Comparison of ENCODE assay signal across 8 cellular contexts in the genomic region with DNA sequence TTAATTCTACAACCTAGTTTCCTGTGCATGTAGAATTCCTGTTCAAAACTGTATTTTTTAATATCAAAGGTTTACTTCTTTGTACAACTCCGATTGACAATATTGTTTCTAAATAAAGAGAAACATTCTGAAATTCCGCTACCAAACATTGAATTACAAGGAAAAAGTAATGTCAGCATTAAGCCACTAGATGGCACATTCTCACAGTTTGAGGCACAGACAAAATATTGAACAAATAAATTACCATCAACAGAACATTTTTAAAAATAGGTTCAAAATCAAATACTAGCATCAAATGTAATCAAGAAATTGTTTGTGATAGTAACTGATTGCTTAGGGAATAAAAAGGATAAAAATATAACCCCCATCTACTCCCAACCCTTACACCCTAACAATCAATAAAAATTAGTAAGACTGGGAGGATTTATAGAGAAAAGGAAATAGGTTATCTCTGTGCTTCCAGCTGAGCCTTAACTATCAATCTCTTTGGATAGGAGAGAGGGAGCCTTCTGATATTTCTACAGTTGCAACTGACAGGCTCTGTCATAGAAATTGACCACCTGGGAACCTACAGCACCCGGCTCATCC.
A peak's percentile ranks its signal among the peaks of the same experiment; 100 is the strongest.
DNase-seq lines count a peak whose midpoint lies in the region; ATAC-seq and TF ChIP-seq lines count a peak whose summit lies in the region.

No MANE protein-coding gene starts in this region.

- H3K4me2 ChIP-seq in PC-3 (ENCODE audit: low read length), result no peak overlapping the region

- no peak overlapping the region for H3K4me3 Mint-ChIP-seq in activated T-helper 2 cell treated with anti-CD3 and anti-CD28 coated beads, Interferon-gamma antibody, Interleukin-2, Interleukin-4, amounts not matched to agents 10 μg/mL and 5 μg/mL and 100 μg/mL, durations not matched to agents 14 hours and 24 hours and 36 hours (ENCODE audit: low read depth)

- H3K27me3 Mint-ChIP-seq in activated T-helper 2 cell treated with anti-CD3 and anti-CD28 coated beads, Interferon-gamma antibody, Interleukin-2, Interleukin-4, amounts not matched to agents 10 μg/mL and 5 μg/mL and 100 μg/mL, durations not matched to agents 14 hours and 24 hours and 36 hours (ENCODE audit: low read depth), result peaks cover 32% of the 10 kb centered on the region

- peak; percentile 37 for TF ChIP-seq CTCF in GM20000 (IDR thresholded peaks at IDR 0.05; ENCODE audit: extremely low read depth, missing control alignments)
- peak; percentile 80 for TF ChIP-seq CTCF in PC-3 (conservative IDR thresholded peaks at IDR 0.05; ENCODE audit: low read depth, low read length)
- TF ChIP-seq CTCF in epithelial cell of proximal tubule (conservative IDR thresholded peaks at IDR 0.05; ENCODE audit: low read depth, low read length), result peak; percentile 74
- peak; percentile 79 for TF ChIP-seq CTCF in psoas muscle (IDR thresholded peaks at IDR 0.05)

- H3K27me3 ChIP-seq in PC-3 (ENCODE audit: low read length) (peaks cover 52% of the 10 kb centered on the region), psoas muscle (ENCODE audit: insufficient read depth in 3 of 3, low read length in 2 of 3) (peaks cover 0 to 18% (median 3%) of the 10 kb centered on the region in 3 donors)

- H4K20me1 ChIP-seq in PC-3 (ENCODE audit: low read length), result no peaks in the 10 kb centered on the region

- H3K9me2 ChIP-seq in PC-3 (replicated peaks; ENCODE audit: low read length), result no peaks in the 10 kb centered on the region

- H3K4me1 ChIP-seq in PC-3 (ENCODE audit: insufficient read depth, low read length) (no peaks in the 10 kb centered on the region), psoas muscle (no peaks in the 10 kb centered on the region)

- no peak overlapping the region for H2AFZ ChIP-seq in PC-3 (ENCODE audit: low read length)

- H3K36me3 Mint-ChIP-seq in activated T-helper 2 cell treated with anti-CD3 and anti-CD28 coated beads, Interferon-gamma antibody, Interleukin-2, Interleukin-4, amounts not matched to agents 10 μg/mL and 5 μg/mL and 100 μg/mL, durations not matched to agents 14 hours and 24 hours and 36 hours (ENCODE audit: low read depth), result no peaks in the 10 kb centered on the region

- H3K27ac ChIP-seq in PC-3 (ENCODE audit: low read length) (no peak overlapping the region), psoas muscle (no peak overlapping the region)

- no peak overlapping the region for H3K9ac ChIP-seq in PC-3 (ENCODE audit: low read length)

- ATAC-seq in PC-3, result no peak
- no peak for ATAC-seq in psoas muscle
- no peak for ATAC-seq in HG02885 (IDR thresholded peaks at IDR 0.05; ENCODE audit: poor library complexity, unreplicated experiment)

- POLR2A ChIA-PET in PC-3 (lab: Charles Lee; ENCODE audit: unreplicated experiment), result no interaction called here

- BruUV-seq in PC-3 (replicated peaks; lab: Mats Ljungman, UMichigan), result no TSS peak

- H3K9me3 Mint-ChIP-seq in activated T-helper 2 cell treated with anti-CD3 and anti-CD28 coated beads, Interferon-gamma antibody, Interleukin-2, Interleukin-4, amounts not matched to agents 10 μg/mL and 5 μg/mL and 100 μg/mL, durations not matched to agents 14 hours and 24 hours and 36 hours, result no peaks in the 10 kb centered on the region

- DNase-seq in Ammon's horn (ENCODE audit: low spot score) (peak; percentile 51), GM20000 (ENCODE audit: low spot score) (no peak), PC-3 (peak; percentile 57), epithelial cell of proximal tubule (ENCODE audit: low read depth) (no peak), psoas muscle (no peak), NCI-H128 (lab: John Stamatoyannopoulos, UW; ENCODE audit: unreplicated experiment) (no peak)
- DNase-seq in activated T-helper 2 cell treated with anti-CD3 and anti-CD28 coated beads, Interferon-gamma antibody, Interleukin-2, Interleukin-4, amounts not matched to agents 10 μg/mL and 5 μg/mL and 100 μg/mL, durations not matched to agents 14 hours and 24 hours and 36 hours (ENCODE audit: low spot score), result no peak

- H3K27ac Mint-ChIP-seq in activated T-helper 2 cell treated with anti-CD3 and anti-CD28 coated beads, Interferon-gamma antibody, Interleukin-2, Interleukin-4, amounts not matched to agents 10 μg/mL and 5 μg/mL and 100 μg/mL, durations not matched to agents 14 hours and 24 hours and 36 hours, result no peak overlapping the region

- H3K9me3 ChIP-seq in PC-3 (ENCODE audit: low read length) (no peaks in the 10 kb centered on the region), psoas muscle (no peaks in the 10 kb centered on the region)

- no peaks in the 10 kb centered on the region for H3F3A ChIP-seq in PC-3 (ENCODE audit: low read length, unreplicated experiment)

- peaks cover 23% of the 10 kb centered on the region for H3K4me1 Mint-ChIP-seq in activated T-helper 2 cell treated with anti-CD3 and anti-CD28 coated beads, Interferon-gamma antibody, Interleukin-2, Interleukin-4, amounts not matched to agents 10 μg/mL and 5 μg/mL and 100 μg/mL, durations not matched to agents 14 hours and 24 hours and 36 hours (ENCODE audit: low read depth)

- no peaks in the 10 kb centered on the region for H3K79me2 ChIP-seq in PC-3 (ENCODE audit: low read length)

- H3K36me3 ChIP-seq in PC-3 (ENCODE audit: low read depth, low read length) (no peaks in the 10 kb centered on the region), psoas muscle (ENCODE audit: insufficient read depth in 1 of 2, low read depth in 1 of 2) (no peaks in the 10 kb centered on the region)

- CTCF ChIA-PET in PC-3 (lab: Charles Lee), result no interaction called here

- H3K4me3 ChIP-seq in PC-3 (ENCODE audit: low read length), result no peak overlapping the region
- H3K4me3 ChIP-seq in epithelial cell of proximal tubule (ENCODE audit: low read depth, low read length), result no peak overlapping the region
- H3K4me3 ChIP-seq in psoas muscle, result no peak overlapping the region

- WGBS in psoas muscle, 3 donors, result 29 to 35% (median 30%) methylated on average over 3 of the region's 3 CpGs

- intact Hi-C loops in PC-3 (cut with micrococcal nuclease) (loop anchor here (1.0 to 5.0 kb wide), 4 partner anchors 23 to 462 kb away; no protein-coding TSS in a partner anchor), psoas muscle (cut with DNase I) (loop anchor here (2.0 to 5.0 kb wide), 2 partner anchors 458 to 463 kb away; no protein-coding TSS in a partner anchor)
- intact Hi-C loops in activated T-helper 2 cell treated with anti-CD3 and anti-CD28 coated beads, Interferon-gamma antibody, Interleukin-2, Interleukin-4, amounts not matched to agents 10 μg/mL and 5 μg/mL and 100 μg/mL, durations not matched to agents 14 hours and 24 hours and 36 hours (cut with micrococcal nuclease), result loop anchor here (1.0 to 10.0 kb wide), 4 partner anchors 23 to 462 kb away; no protein-coding TSS in a partner anchor

Comparison
In these comparisons a context has a peak if more than half of its experiments do, and no peak if none do; other contexts are left out.
1. DNase-seq: peak in Ammon's horn (single experiment) and PC-3 (single experiment); none in GM20000 (single experiment), epithelial cell of proximal tubule (single experiment), psoas muscle (0 of 2), activated T-helper 2 cell treated with anti-CD3 and anti-CD28 coated beads, Interferon-gamma antibody, Interleukin-2, Interleukin-4, amounts not matched to agents 10 μg/mL and 5 μg/mL and 100 μg/mL, durations not matched to agents 14 hours and 24 hours and 36 hours (single experiment) and NCI-H128 (single experiment).
2. Peak in every context shown above with its lines, with median percentiles within 50 percentile points of each other: CTCF ChIP-seq.